ENCODE assay signal across 24 cellular contexts in genomic region chr5:7781899-7782298, GRCh38.
DNase-seq lines count a peak whose midpoint lies in the region; ATAC-seq and TF ChIP-seq lines count a peak whose summit lies in the region.
"Had no signal": no experiment of that assay in that cellular context is flagged by ENCODE, and none has a peak within 500 bp of the region (broad histone marks: within the 10 kb centered on the region; RNA-seq: fewer than 3 reads in every experiment).

No MANE protein-coding gene starts in this region.

- H3K4me1 ChIP-seq in prostate gland (replicated peaks), result no peaks in the 10 kb centered on the region
- H3K4me1 ChIP-seq: A549, BE2C had no signal

- TF ChIP-seq POLR2A in prostate gland (IDR thresholded peaks at IDR 0.05), result no peak
- TF ChIP-seq POLR2A in lower leg skin (IDR thresholded peaks at IDR 0.05), result no peak

- no peak overlapping the region for H3K27ac Mint-ChIP-seq in activated CD4-positive, alpha-beta T cell treated with anti-CD3 and anti-CD28 coated beads for 36 hours
- H3K27ac Mint-ChIP-seq: CD14-positive monocyte; CD4-positive, alpha-beta T cell; CD8-positive, alpha-beta memory T cell; GM23338 had no signal

- H3K9me3 ChIP-seq in prostate gland, result no peaks in the 10 kb centered on the region
- H3K9me3 ChIP-seq: A549; BE2C; BLaER1 treated with 17β-estradiol and CSF1 and Interleukin-3, amounts not matched to agents 10 nM and 100 nM had no signal

- ATAC-seq in activated CD4-positive, alpha-beta T cell treated with anti-CD3 and anti-CD28 coated beads for 36 hours, result no peak
- ATAC-seq: A549, GM12878, HCT116 had no signal

- intact Hi-C loops in dorsolateral prefrontal cortex (cut with DNase I), result no loop called here
- intact Hi-C loops in prostate gland (cut with DNase I), result no loop called here
- intact Hi-C loops in activated CD4-positive, alpha-beta T cell treated with anti-CD3 and anti-CD28 coated beads for 36 hours (cut with DNase I, micrococcal nuclease), result no loop called here
- intact Hi-C loops in lower leg skin (cut with DNase I; ENCODE audit: low total_unique reads), result no loop called here

- peaks cover 11% of the 10 kb centered on the region for H3K4me1 Mint-ChIP-seq in activated CD4-positive, alpha-beta T cell treated with anti-CD3 and anti-CD28 coated beads for 36 hours

- H3K4me3 ChIP-seq in dorsolateral prefrontal cortex (peak overlapping the region in 2 of 59 donors; percentile 29 to 35), prostate gland (no peak overlapping the region), lower leg skin (ENCODE audit: low read depth, poor library complexity, severe bottlenecking) (no peak overlapping the region)
- H3K4me3 ChIP-seq: A549; BLaER1 treated with 17β-estradiol and CSF1 and Interleukin-3, amounts not matched to agents 10 nM and 100 nM; GM12878; GM23338 had no signal

- DNase-seq in dorsolateral prefrontal cortex (peak in 1 of 10 donors; percentile 46), middle frontal gyrus (ENCODE audit: extremely low spot score, low spot score) (peak; percentile 46), prostate gland (ENCODE audit: low spot score) (no peak), lower leg skin (ENCODE audit: low spot score in 2 of 2) (no peak)
- DNase-seq in activated CD4-positive, alpha-beta T cell treated with anti-CD3 and anti-CD28 coated beads for 36 hours, result no peak
- DNase-seq: 8988T; ACHN; AML-193; BE2C; CD4-positive, alpha-beta T cell; CD8-positive, alpha-beta memory T cell; DMS 273 treated with DMSO at 0.1 percent for 48 hours; DMS79; EL; GDM1; H9 had no signal

- 34% methylated on average over 3 of the region's 3 CpGs for WGBS in prostate gland
- 32 to 48% methylated on average over 3 of the region's 3 CpGs for WGBS in lower leg skin, 2 donors

- H3K27me3 ChIP-seq in dorsolateral prefrontal cortex (peaks cover 0 to 4% (median 0%) of the 10 kb centered on the region in 45 donors), prostate gland (replicated peaks; ENCODE audit: insufficient read depth) (no peaks in the 10 kb centered on the region)

- POLR2A ChIA-PET in activated CD4-positive, alpha-beta T cell treated with anti-CD3 and anti-CD28 coated beads for 36 hours (lab: Charles Lee), result no interaction called here

- H3K9me3 Mint-ChIP-seq in activated CD4-positive, alpha-beta T cell treated with anti-CD3 and anti-CD28 coated beads for 36 hours (ENCODE audit: low read depth), result no peaks in the 10 kb centered on the region
- H3K9me3 Mint-ChIP-seq: CD4-positive, alpha-beta T cell; GM23338; H9 had no signal

- H3K27ac ChIP-seq in angular gyrus (ENCODE audit: low read depth, low read length) (peak overlapping the region; percentile 79), dorsolateral prefrontal cortex (peak overlapping the region in 51 of 59 donors; percentile 4 to 80 (median 59)), temporal lobe (ENCODE audit: low read depth, low read length) (peak overlapping the region; percentile 76), prostate gland (no peak overlapping the region)
- H3K27ac ChIP-seq: A549; BLaER1 treated with 17β-estradiol and CSF1 and Interleukin-3, amounts not matched to agents 10 nM and 100 nM had no signal

- no peaks in the 10 kb centered on the region for H3K36me3 ChIP-seq in prostate gland
- H3K36me3 ChIP-seq: BE2C; BLaER1 treated with 17β-estradiol and CSF1 and Interleukin-3, amounts not matched to agents 10 nM and 100 nM had no signal

- CTCF ChIA-PET in activated CD4-positive, alpha-beta T cell treated with anti-CD3 and anti-CD28 coated beads for 36 hours (lab: Charles Lee), result interaction anchor here (0.6 kb wide), 1 partner anchor 36 kb away, joined by 3 read pairs; no protein-coding TSS in a partner anchor

- no peak for TF ChIP-seq CTCF in dorsolateral prefrontal cortex (IDR thresholded peaks at IDR 0.05 in 54 of 56, conservative IDR thresholded peaks at IDR 0.05 in 2 of 56; ENCODE audit: low read depth in 1 of 56, partially characterized antibody in 56 of 56)
- TF ChIP-seq CTCF in prostate gland (IDR thresholded peaks at IDR 0.05), result no peak
- TF ChIP-seq CTCF in lower leg skin (IDR thresholded peaks at IDR 0.05), result no peak

- no peaks in the 10 kb centered on the region for H3K36me3 Mint-ChIP-seq in activated CD4-positive, alpha-beta T cell treated with anti-CD3 and anti-CD28 coated beads for 36 hours (ENCODE audit: low read depth)
- H3K36me3 Mint-ChIP-seq: CD14-positive monocyte; CD8-positive, alpha-beta memory T cell had no signal

- no peak overlapping the region for H3K4me3 Mint-ChIP-seq in activated CD4-positive, alpha-beta T cell treated with anti-CD3 and anti-CD28 coated beads for 36 hours
- H3K4me3 Mint-ChIP-seq: CD14-positive monocyte; CD4-positive, alpha-beta T cell; CD8-positive, alpha-beta memory T cell; GM23338; H9 had no signal

- H3K27me3 Mint-ChIP-seq in activated CD4-positive, alpha-beta T cell treated with anti-CD3 and anti-CD28 coated beads for 36 hours, result peaks cover 57% of the 10 kb centered on the region

Comparison
In these comparisons a context has a peak if more than half of its experiments do, and no peak if none do; other contexts are left out.
1. H3K27ac ChIP-seq: peak in angular gyrus (single experiment), dorsolateral prefrontal cortex (51 of 59) and temporal lobe (single experiment); none in prostate gland (0 of 2).